In genomic region chr20:48247961-48248360, GRCh38 we compare ENCODE assay signal across 15 cellular contexts.
DNase-seq lines count a peak whose midpoint lies in the region; TF ChIP-seq lines count a peak whose summit lies in the region.
"Had no signal": no experiment of that assay in that cellular context is flagged by ENCODE, and none has a peak within 500 bp of the region (broad histone marks: within the 10 kb centered on the region; RNA-seq: fewer than 3 reads in every experiment).

No MANE protein-coding gene starts in this region.

- peak overlapping the region; percentile 72 for H3K4ac ChIP-seq in mesendoderm (ENCODE audit: low read depth, low read length)

- H3K9me3 ChIP-seq in ovary (no peaks in the 10 kb centered on the region), transverse colon (no peaks in the 10 kb centered on the region)
- H3K9me3 ChIP-seq: HAP-1 had no signal

- H3K9ac ChIP-seq in mesendoderm (ENCODE audit: low read length), result no peak overlapping the region

- no peak overlapping the region for H4K5ac ChIP-seq in mesendoderm (ENCODE audit: low read length)

- TF ChIP-seq POLR2A in ovary (IDR thresholded peaks at IDR 0.05) (no peak), transverse colon (IDR thresholded peaks at IDR 0.05) (no peak)

- H3K27ac ChIP-seq in mesendoderm (ENCODE audit: low read depth, low read length) (no peak overlapping the region), ovary (peak overlapping the region; percentile 74 to 79), transverse colon (no peak overlapping the region)
- H3K27ac ChIP-seq: C4-2B had no signal

- H3K56ac ChIP-seq in mesendoderm (ENCODE audit: low read length), result no peak overlapping the region

- DNase-seq in activated effector memory CD4-positive, alpha-beta T cell treated with anti-CD3 and anti-CD28 coated beads, Interleukin-2, amount 50 U/mL, for 16 hours, result peak; percentile 24
- no peak for DNase-seq in activated effector memory CD4-positive, alpha-beta T cell treated with Interleukin-2 at 50 U/mL for 16 hours
- DNase-seq in mesendoderm, result no peak
- peak; percentile 55 to 75 (median 70) for DNase-seq in ovary
- DNase-seq in DMS79 (lab: John Stamatoyannopoulos, UW), result no peak
- DNase-seq in transverse colon, result no peak
- no peak for DNase-seq in kidney glomerular epithelial cell (lab: John Stamatoyannopoulos, UW)
- DNase-seq: 8988T; ACHN; CD4-positive, alpha-beta memory T cell; DMS79 treated with DMSO at 0.1 percent for 48 hours; EL; GOT3 had no signal

- no peaks in the 10 kb centered on the region for H3K4me1 ChIP-seq in mesendoderm (ENCODE audit: control insufficient read depth, low read depth, low read length)
- peaks cover 18% of the 10 kb centered on the region for H3K4me1 ChIP-seq in ovary (ENCODE audit: insufficient read depth)
- H3K4me1 ChIP-seq in transverse colon, result no peaks in the 10 kb centered on the region

- H3K4me3 ChIP-seq in mesendoderm (ENCODE audit: low read length) (no peak overlapping the region), ovary (no peak overlapping the region), transverse colon (no peak overlapping the region)
- H3K4me3 ChIP-seq: HAP-1 had no signal

- TF ChIP-seq CTCF in ovary (IDR thresholded peaks at IDR 0.05), result no peak
- TF ChIP-seq CTCF in transverse colon (IDR thresholded peaks at IDR 0.05), result no peak

- H2BK15ac ChIP-seq in mesendoderm (replicated peaks; ENCODE audit: low read depth), result no peak overlapping the region

- H3K18ac ChIP-seq in mesendoderm (ENCODE audit: low read length), result no peak overlapping the region

- H3K23ac ChIP-seq in mesendoderm (ENCODE audit: low read length), result no peak overlapping the region

- no peak overlapping the region for H2BK120ac ChIP-seq in mesendoderm (ENCODE audit: low read depth, low read length)

- in situ Hi-C loops in transverse colon (cut with MboI; ENCODE audit: low pct_ligation_motif_present in 1 of 4, low pct_unique_long_range_greater_than_20kb in 1 of 4, low sequenced_read_pairs in 3 of 4), result no loop called here

- H2BK5ac ChIP-seq in mesendoderm (ENCODE audit: low read length), result no peak overlapping the region

- H3K36me3 ChIP-seq in mesendoderm (ENCODE audit: control insufficient read depth, insufficient read depth, low read length) (no peaks in the 10 kb centered on the region), ovary (no peaks in the 10 kb centered on the region), transverse colon (no peaks in the 10 kb centered on the region)
- H3K36me3 ChIP-seq: HAP-1 had no signal

- WGBS in mesendoderm (ENCODE audit: extremely low coverage, insufficient coverage, low lambda C conversion rate), result no CpG with 5 or more reads among the region's 8 CpGs
- WGBS in ovary, 3 donors, result 36 to 53% (median 43%) methylated on average over 8 of the region's 8 CpGs
- WGBS in transverse colon (ENCODE audit: low coverage in 1 of 2), 2 donors, result 81 to 83% methylated on average over 7 to 8 of the region's 8 CpGs

- no peaks in the 10 kb centered on the region for H3K79me1 ChIP-seq in mesendoderm (ENCODE audit: low read length)

- TF ChIP-seq EP300 in ovary (IDR thresholded peaks at IDR 0.05) (no peak), transverse colon (IDR thresholded peaks at IDR 0.05; ENCODE audit: low read depth) (no peak)

- H3K27me3 ChIP-seq in mesendoderm (ENCODE audit: insufficient read depth, low read length, poor library complexity) (no peaks in the 10 kb centered on the region), ovary (no peaks in the 10 kb centered on the region), transverse colon (no peaks in the 10 kb centered on the region)

- H2AK5ac ChIP-seq in mesendoderm (ENCODE audit: low read length), result no peak overlapping the region

- H3K79me2 ChIP-seq in mesendoderm (ENCODE audit: control insufficient read depth, insufficient read depth, low read length), result no peaks in the 10 kb centered on the region

- intact Hi-C loops in ovary (cut with DNase I), result no loop called here
- intact Hi-C loops in transverse colon (cut with DNase I; ENCODE audit: low total_unique reads), result no loop called here

- H4K8ac ChIP-seq in mesendoderm (ENCODE audit: low read depth, low read length), result no peak overlapping the region

- H3K4me2 ChIP-seq in mesendoderm (ENCODE audit: low read length), result no peak overlapping the region

Comparison
In these comparisons a context has a peak if more than half of its experiments do, and no peak if none do; other contexts are left out.
1. DNase-seq: peak in activated effector memory CD4-positive, alpha-beta T cell treated with anti-CD3 and anti-CD28 coated beads, Interleukin-2, amount 50 U/mL, for 16 hours (single experiment) and ovary (5 of 5); none in activated effector memory CD4-positive, alpha-beta T cell treated with Interleukin-2 at 50 U/mL for 16 hours (single experiment), mesendoderm (single experiment), DMS79 (single experiment), transverse colon (single experiment) and kidney glomerular epithelial cell (single experiment).
2. H3K27ac ChIP-seq: peak in ovary (2 of 2); none in mesendoderm (single experiment) and transverse colon (0 of 4).